Comparison of ENCODE assay signal across 14 cellular contexts in the genomic region with DNA sequence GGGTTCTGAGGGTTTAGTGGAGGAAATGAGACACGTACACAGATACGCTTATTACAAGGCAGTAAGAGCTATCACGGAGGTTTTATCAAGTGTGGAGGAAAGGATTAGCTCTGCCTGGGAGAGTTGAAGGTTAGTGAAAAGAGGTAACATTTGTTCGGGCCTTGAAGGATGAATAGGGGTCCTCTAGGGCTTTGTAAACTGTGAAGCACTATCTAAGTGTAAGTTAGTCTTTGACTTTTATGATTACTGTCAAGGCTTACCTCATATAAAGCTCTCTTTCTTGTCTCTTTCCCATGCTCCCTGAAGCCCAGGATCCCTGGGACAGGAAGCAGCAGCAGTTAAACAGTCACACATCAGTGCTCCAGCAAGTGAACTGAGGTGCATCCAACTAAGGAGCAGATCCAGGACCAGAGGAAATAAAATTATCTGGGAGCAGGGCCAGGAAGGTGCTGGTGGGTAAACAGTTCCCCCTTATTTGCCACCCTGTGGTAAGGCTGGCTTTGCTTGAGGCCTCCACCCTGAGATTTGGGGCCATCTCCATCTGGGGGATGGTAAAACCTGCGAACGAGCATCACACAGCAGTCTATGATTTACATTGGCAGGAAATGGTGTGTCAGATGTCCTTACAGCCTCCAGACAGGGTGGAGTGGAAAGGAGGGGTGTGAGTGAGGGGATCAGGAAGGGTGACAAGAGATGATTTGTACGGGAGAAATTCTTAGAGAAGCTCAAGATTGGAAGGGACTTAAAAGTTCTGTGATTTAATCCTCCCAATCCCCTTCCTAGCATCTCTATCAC. TPM values are rescaled to one million over a fixed set of nuclear protein-coding genes. Genes with fewer than 3 reads are reported as not detected.
DNase-seq lines count a peak whose midpoint lies in the region; ATAC-seq, FAIRE-seq and TF ChIP-seq lines count a peak whose summit lies in the region.
"Had no signal": no experiment of that assay in that cellular context is flagged by ENCODE, and none has a peak within 500 bp of the region (broad histone marks: within the 10 kb centered on the region; RNA-seq: fewer than 3 reads in every experiment).

No MANE protein-coding gene starts in this region.

- no peak overlapping the region for H3K14ac ChIP-seq in mesenchymal stem cell (ENCODE audit: low read length in 2 of 2)

- no peak overlapping the region for H3K9ac ChIP-seq in Loucy (ENCODE audit: low read depth, low read length, poor library complexity, severe bottlenecking)
- no peak overlapping the region for H3K9ac ChIP-seq in SK-N-MC (ENCODE audit: insufficient read length)
- H3K9ac ChIP-seq in mesenchymal stem cell (ENCODE audit: low read length): no peak overlapping the region

- no peak overlapping the region for H3K18ac ChIP-seq in mesenchymal stem cell (ENCODE audit: low read depth in 1 of 2, low read length in 2 of 2)

- no peaks in the 10 kb centered on the region for H3K79me1 ChIP-seq in mesenchymal stem cell (replicated peaks; ENCODE audit: low read length, poor library complexity, severe bottlenecking)

- no peak overlapping the region for H4K91ac ChIP-seq in mesenchymal stem cell (ENCODE audit: low read length)

- FAIRE-seq in H54 (lab: Jason Lieb, UNC): no peak
- FAIRE-seq: GM12891 had no signal

- H3K27me3 ChIP-seq in Loucy (ENCODE audit: insufficient read depth, low read length, poor library complexity, severe bottlenecking): no peaks in the 10 kb centered on the region
- H3K27me3 ChIP-seq in mesenchymal stem cell (ENCODE audit: control insufficient read depth in 1 of 2, insufficient read depth in 1 of 2, low read length in 2 of 2): peaks cover 0 to 11% of the 10 kb centered on the region in 2 experiments
- H3K27me3 ChIP-seq in body of pancreas: no peaks in the 10 kb centered on the region

- TF ChIP-seq CTCF in Loucy (conservative IDR thresholded peaks at IDR 0.05; ENCODE audit: low read length) (no peak), body of pancreas (IDR thresholded peaks at IDR 0.05) (no peak), lower leg skin (IDR thresholded peaks at IDR 0.05) (no peak)

- no peaks in the 10 kb centered on the region for H3K36me3 ChIP-seq in Loucy (ENCODE audit: insufficient read depth, low read length)
- H3K36me3 ChIP-seq in SK-N-MC (ENCODE audit: insufficient read depth, low read length): no peaks in the 10 kb centered on the region
- no peaks in the 10 kb centered on the region for H3K36me3 ChIP-seq in mesenchymal stem cell (ENCODE audit: control insufficient read depth in 1 of 2, insufficient read depth in 2 of 2, low read depth in 1 of 2, low read length in 2 of 2)
- no peaks in the 10 kb centered on the region for H3K36me3 ChIP-seq in body of pancreas (replicated peaks in 1 of 2; ENCODE audit: insufficient read depth in 1 of 2, low read depth in 2 of 2)
- H3K36me3 ChIP-seq: thoracic aorta had no signal

- no peak overlapping the region for H2BK120ac ChIP-seq in mesenchymal stem cell (ENCODE audit: low read depth, low read length)

- peak overlapping the region in 1 of 2 experiments; percentile 0 for H2BK12ac ChIP-seq in mesenchymal stem cell (ENCODE audit: low read length in 2 of 2)

- DNase-seq in DMS79 (lab: John Stamatoyannopoulos, UW) (peak; percentile 85), SK-N-MC (ENCODE audit: low read depth, low spot score) (peak; percentile 87), mesenchymal stem cell (peak; percentile 7), body of pancreas (no peak), H54 (ENCODE audit: insufficient read length, low spot score) (no peak), lower leg skin (ENCODE audit: low spot score in 2 of 2) (no peak)
- no peak for DNase-seq in activated naive CD4-positive, alpha-beta T cell treated with Interleukin-2 at 50 U/mL for 16 hours
- DNase-seq: activated naive CD4-positive, alpha-beta T cell treated with anti-CD3 and anti-CD28 coated beads for 36 hours; Calu3; Kasumi-1; T-helper 2 cell had no signal

- H3K4me2 ChIP-seq in Loucy (ENCODE audit: low read depth, low read length, poor library complexity, severe bottlenecking): peak overlapping the region; percentile 37
- H3K4me2 ChIP-seq in mesenchymal stem cell (ENCODE audit: low read length, poor library complexity, severe bottlenecking): no peak overlapping the region

- ATAC-seq in body of pancreas: no peak

- H4K20me1 ChIP-seq in Loucy (ENCODE audit: insufficient read depth, low read length, poor library complexity, severe bottlenecking): no peaks in the 10 kb centered on the region

- H3F3A ChIP-seq in Loucy (ENCODE audit: low read depth): no peaks in the 10 kb centered on the region

- peak overlapping the region; percentile 4; the same call in 1 of the 2 replicates for H2AFZ ChIP-seq in Loucy (ENCODE audit: low read length)
- no peak overlapping the region for H2AFZ ChIP-seq in mesenchymal stem cell (ENCODE audit: low read depth, low read length)

- no peak overlapping the region for H3K23ac ChIP-seq in mesenchymal stem cell (ENCODE audit: low read length in 2 of 2)

- no peak overlapping the region for H2BK5ac ChIP-seq in mesenchymal stem cell (ENCODE audit: low read depth, low read length, poor library complexity, severe bottlenecking)

- H4K8ac ChIP-seq in mesenchymal stem cell (ENCODE audit: low read length): peak overlapping the region; percentile 31

- H3K9me2 ChIP-seq in Loucy (replicated peaks; ENCODE audit: low read depth, low read length): no peaks in the 10 kb centered on the region

- no peak for TF ChIP-seq POLR2A in body of pancreas (IDR thresholded peaks at IDR 0.05)
- no peak for TF ChIP-seq POLR2A in H54 (IDR thresholded peaks at IDR 0.05; ENCODE audit: low read depth, low read length)
- no peak for TF ChIP-seq POLR2A in lower leg skin (IDR thresholded peaks at IDR 0.05)

- no peaks in the 10 kb centered on the region for H3K79me2 ChIP-seq in Loucy (ENCODE audit: insufficient read depth, low read length)

- intact Hi-C loops in body of pancreas (cut with DNase I): no loop called here
- intact Hi-C loops in lower leg skin (cut with DNase I; ENCODE audit: low total_unique reads): no loop called here

- peaks cover 8% of the 10 kb centered on the region for H3K4me1 ChIP-seq in Loucy (ENCODE audit: insufficient read depth, low read length, poor library complexity, severe bottlenecking)
- H3K4me1 ChIP-seq in mesenchymal stem cell (ENCODE audit: control insufficient read depth, insufficient read depth, low read depth, low read length): peaks cover 7% of the 10 kb centered on the region
- H3K4me1 ChIP-seq in body of pancreas: no peaks in the 10 kb centered on the region

- no peak overlapping the region for H3K4ac ChIP-seq in mesenchymal stem cell (ENCODE audit: low read depth in 1 of 2, low read length in 2 of 2)

- H3K4me3 ChIP-seq in Loucy (ENCODE audit: low read length, poor library complexity, severe bottlenecking): no peak overlapping the region
- peak overlapping the region; percentile 44 for H3K4me3 ChIP-seq in SK-N-MC
- H3K4me3 ChIP-seq in mesenchymal stem cell (ENCODE audit: insufficient read depth in 1 of 2, low read depth in 1 of 2, low read length in 2 of 2): no peak overlapping the region
- no peak overlapping the region for H3K4me3 ChIP-seq in body of pancreas
- H3K4me3 ChIP-seq in lower leg skin (ENCODE audit: low read depth, poor library complexity, severe bottlenecking): no peak overlapping the region
- H3K4me3 ChIP-seq: thoracic aorta had no signal

- H2BK15ac ChIP-seq in mesenchymal stem cell (ENCODE audit: low read depth, poor library complexity, severe bottlenecking): no peak overlapping the region

- H3K9me3 ChIP-seq in Loucy (ENCODE audit: insufficient read depth, low read depth, low read length): no peaks in the 10 kb centered on the region
- no peaks in the 10 kb centered on the region for H3K9me3 ChIP-seq in SK-N-MC (ENCODE audit: low read depth, low read length)
- no peaks in the 10 kb centered on the region for H3K9me3 ChIP-seq in mesenchymal stem cell (ENCODE audit: control insufficient read depth, low read length)
- H3K9me3 ChIP-seq in body of pancreas: no peaks in the 10 kb centered on the region
- H3K9me3 ChIP-seq: thoracic aorta had no signal

- no peak overlapping the region for H2AK5ac ChIP-seq in mesenchymal stem cell (ENCODE audit: low read length, severe bottlenecking)

- peak overlapping the region; percentile 57; the same call in 1 of the 2 replicates for H3K27ac ChIP-seq in SK-N-MC
- peak overlapping the region; percentile 71 for H3K27ac ChIP-seq in mesenchymal stem cell (ENCODE audit: low read length, poor library complexity, severe bottlenecking)
- no peak overlapping the region for H3K27ac ChIP-seq in body of pancreas
- H3K27ac ChIP-seq: thoracic aorta had no signal

- WGBS in mesenchymal stem cell: 22% methylated on average over 6 of the region's 7 CpGs
- WGBS in body of pancreas, 2 donors: 63 to 80% methylated on average over 7 of the region's 7 CpGs
- WGBS in lower leg skin, 2 donors: 62 to 69% methylated on average over 7 of the region's 7 CpGs

RNA-seq across cellular contexts. Expression of a gene that starts 27.2 kb away (rescaled TPM):
- polyA plus RNA-seq in mesenchymal stem cell (2013, experiment 1 of 2): 0.99 TPM
- 0.64 TPM for polyA plus RNA-seq in mesenchymal stem cell (2013, experiment 2 of 2)
- total RNA-seq in body of pancreas (10 to 100 TPM; 11.2 to 16.2 TPM), lower leg skin (1 to 10 TPM in 1 of 4 donors, under 1 TPM in 3; 0.42 to 1.5 (median 0.98) TPM)

RNA-seq across cellular contexts. Expression of a gene that starts 27.4 kb away (rescaled TPM):
- polyA plus RNA-seq in mesenchymal stem cell (2013, experiment 1 of 2): 25.9 TPM
- 26.4 TPM for polyA plus RNA-seq in mesenchymal stem cell (2013, experiment 2 of 2)
- total RNA-seq in body of pancreas (10 to 100 TPM; 42.5 to 47.5 TPM), lower leg skin (10 to 100 TPM; 15.6 to 25.4 (median 22.3) TPM)

RNA-seq across cellular contexts. Expression of a gene that starts 36.5 kb away (rescaled TPM):
- polyA plus RNA-seq in mesenchymal stem cell (2013, experiment 1 of 2): 14.8 TPM
- 15.4 TPM for polyA plus RNA-seq in mesenchymal stem cell (2013, experiment 2 of 2)
- total RNA-seq in body of pancreas (10 to 100 TPM; 13.5 to 30.3 TPM), lower leg skin (10 to 100 TPM; 12.8 to 45.0 (median 14.7) TPM)

Comparison
In these comparisons a context has a peak if more than half of its experiments do, and no peak if none do; other contexts are left out.
1. DNase-seq: peak in DMS79 (single experiment), SK-N-MC (single experiment) and mesenchymal stem cell (single experiment); none in body of pancreas (0 of 4), H54 (single experiment), activated naive CD4-positive, alpha-beta T cell treated with Interleukin-2 at 50 U/mL for 16 hours (single experiment) and lower leg skin (0 of 2).
2. H3K27ac ChIP-seq: peak in SK-N-MC (single experiment) and mesenchymal stem cell (single experiment); none in body of pancreas (0 of 4).
3. RNA of a gene that starts 27.2 kb away (total RNA-seq): 11.2 to 16.2 TPM in body of pancreas; 0.42 to 1.5 TPM in lower leg skin; every median in the first group is over 4 times any median in the second.